ENCODE assay signal across 19 cellular contexts in the genomic region with DNA sequence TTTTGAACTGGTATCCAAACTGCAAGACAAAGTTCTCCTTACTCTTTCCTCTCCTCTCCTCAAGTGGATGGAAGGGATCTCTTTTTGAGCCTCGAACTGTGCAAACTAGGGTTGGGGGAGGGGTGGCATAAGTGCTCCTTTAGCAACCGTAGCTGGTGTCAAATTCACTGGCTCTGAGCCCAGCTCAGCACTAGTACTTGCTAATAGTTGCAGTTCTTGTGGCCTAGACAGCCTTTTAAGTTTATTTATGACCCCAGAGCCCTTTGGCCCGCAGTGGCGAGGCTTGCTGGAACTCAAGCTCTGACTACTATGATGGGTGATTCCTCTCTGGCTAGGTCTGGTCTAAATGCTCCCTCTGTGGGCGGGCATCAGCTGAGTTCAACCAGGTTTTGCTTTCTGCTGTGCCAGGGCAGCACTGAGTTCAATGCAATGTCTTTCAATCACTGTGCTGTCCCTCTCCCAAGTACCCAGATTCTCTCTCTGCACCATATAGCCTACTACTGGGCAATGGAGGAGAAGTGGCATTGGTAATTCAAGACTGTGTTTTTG.
DNase-seq lines count a peak whose midpoint lies in the region; ATAC-seq, FAIRE-seq and TF ChIP-seq lines count a peak whose summit lies in the region.
"Had no signal": no experiment of that assay in that cellular context is flagged by ENCODE, and none has a peak within 500 bp of the region (broad histone marks: within the 10 kb centered on the region; RNA-seq: fewer than 3 reads in every experiment).

No MANE protein-coding gene starts in this region.

- H3K36me3 ChIP-seq in astrocyte (ENCODE audit: insufficient read depth, low read length), result no peaks in the 10 kb centered on the region
- H3K36me3 ChIP-seq in mesenchymal stem cell (ENCODE audit: control insufficient read depth in 1 of 2, insufficient read depth in 2 of 2, low read depth in 1 of 2, low read length in 2 of 2), result no peaks in the 10 kb centered on the region
- H3K36me3 ChIP-seq: brain microvascular endothelial cell, heart left ventricle, right atrium auricular region had no signal

- peak overlapping the region in 1 of 2 experiments; percentile 21 for H3K18ac ChIP-seq in mesenchymal stem cell (ENCODE audit: low read depth in 1 of 2, low read length in 2 of 2)

- ATAC-seq in HG03108 (IDR thresholded peaks at IDR 0.05; ENCODE audit: unreplicated experiment), result no peak
- ATAC-seq: effector memory CD8-positive, alpha-beta T cell; HCT116; heart left ventricle; left cardiac atrium; naive thymus-derived CD4-positive, alpha-beta T cell; stimulated activated naive CD8-positive, alpha-beta T cell treated with anti-CD3 and anti-CD28 coated beads, Interleukin-15, Interleukin-2, amounts not matched to agents 100 U/mL and 50 U/mL, for 24 hours had no signal

- H3K9me3 ChIP-seq in astrocyte (ENCODE audit: insufficient read depth, low read depth, low read length) (no peaks in the 10 kb centered on the region), mesenchymal stem cell (ENCODE audit: control insufficient read depth, low read length) (peaks cover 18% of the 10 kb centered on the region)

- no peak overlapping the region for H3K14ac ChIP-seq in mesenchymal stem cell (ENCODE audit: low read length in 2 of 2)

- no peaks in the 10 kb centered on the region for H4K20me1 ChIP-seq in astrocyte (ENCODE audit: insufficient read depth, low read length)

- H2BK12ac ChIP-seq in mesenchymal stem cell (ENCODE audit: low read length in 2 of 2), result no peak overlapping the region

- no peak overlapping the region for H2AK5ac ChIP-seq in mesenchymal stem cell (ENCODE audit: low read length, severe bottlenecking)

- no peaks in the 10 kb centered on the region for H3K27me3 Mint-ChIP-seq in astrocyte (ENCODE audit: low read depth, unreplicated experiment)
- H3K27me3 Mint-ChIP-seq: effector memory CD8-positive, alpha-beta T cell; naive thymus-derived CD4-positive, alpha-beta T cell had no signal

- H3K4me3 ChIP-seq in astrocyte (ENCODE audit: insufficient read depth, low read depth, low read length) (no peak overlapping the region), mesenchymal stem cell (ENCODE audit: insufficient read depth in 1 of 2, low read depth in 1 of 2, low read length in 2 of 2) (no peak overlapping the region)
- H3K4me3 ChIP-seq: heart left ventricle, right atrium auricular region had no signal

- no peaks in the 10 kb centered on the region for H3K79me1 ChIP-seq in mesenchymal stem cell (replicated peaks; ENCODE audit: low read length, poor library complexity, severe bottlenecking)

- no peak for TF ChIP-seq CTCF in astrocyte (IDR thresholded peaks at IDR 0.05; ENCODE audit: insufficient read depth, low read depth, low read length)

- 11% methylated on average over 4 of the region's 5 CpGs for WGBS in mesenchymal stem cell

- H3K36me3 Mint-ChIP-seq in astrocyte (ENCODE audit: low read depth, unreplicated experiment), result no peaks in the 10 kb centered on the region
- H3K36me3 Mint-ChIP-seq: CD14-positive monocyte; naive thymus-derived CD4-positive, alpha-beta T cell had no signal

- H4K8ac ChIP-seq in mesenchymal stem cell (ENCODE audit: low read length), result no peak overlapping the region

- H3K79me2 ChIP-seq in astrocyte (ENCODE audit: insufficient read depth, low read length), result no peaks in the 10 kb centered on the region

- no peak overlapping the region for H3K9ac ChIP-seq in astrocyte (ENCODE audit: low read length)
- H3K9ac ChIP-seq in mesenchymal stem cell (ENCODE audit: low read length), result no peak overlapping the region

- H2AFZ ChIP-seq in astrocyte (ENCODE audit: low read depth, low read length) (no peak overlapping the region), mesenchymal stem cell (ENCODE audit: low read depth, low read length) (no peak overlapping the region)

- no peak overlapping the region for H2BK5ac ChIP-seq in mesenchymal stem cell (ENCODE audit: low read depth, low read length, poor library complexity, severe bottlenecking)

- H3K9me3 Mint-ChIP-seq in astrocyte (ENCODE audit: unreplicated experiment), result peaks cover 3% of the 10 kb centered on the region

- no peak overlapping the region for H3K4me2 ChIP-seq in astrocyte (ENCODE audit: low read length)
- no peak overlapping the region for H3K4me2 ChIP-seq in mesenchymal stem cell (ENCODE audit: low read length, poor library complexity, severe bottlenecking)

- no peak overlapping the region for H3K4ac ChIP-seq in mesenchymal stem cell (ENCODE audit: low read depth in 1 of 2, low read length in 2 of 2)

- FAIRE-seq in astrocyte (lab: Jason Lieb, UNC), result no peak

- DNase-seq in DMS79 (lab: John Stamatoyannopoulos, UW) (peak; percentile 58), NCI-H1105 (lab: John Stamatoyannopoulos, UW) (peak; percentile 84), astrocyte (ENCODE audit: low read depth) (peak; percentile 61), mesenchymal stem cell (peak; percentile 79), NCI-H1048 (lab: John Stamatoyannopoulos, UW) (no peak), NOMO-1 treated with dmso at 0.1 percent for 144 hours (lab: John Stamatoyannopoulos, UW; ENCODE audit: unreplicated experiment) (no peak), T-helper 2 cell (no peak)
- DNase-seq: activated gamma-delta T cell treated with Interleukin-2 at 50 U/mL for 16 hours; brain microvascular endothelial cell; effector memory CD8-positive, alpha-beta T cell; left cardiac atrium; naive thymus-derived CD4-positive, alpha-beta T cell; NCI-H524 treated with DMSO at 0.1 percent for 48 hours; stimulated activated naive CD8-positive, alpha-beta T cell treated with anti-CD3 and anti-CD28 coated beads, Interleukin-15, Interleukin-2, amounts not matched to agents 100 U/mL and 50 U/mL, for 24 hours had no signal

- no peak overlapping the region for H4K91ac ChIP-seq in mesenchymal stem cell (ENCODE audit: low read length)

- peak overlapping the region; percentile 49 for H2BK120ac ChIP-seq in mesenchymal stem cell (ENCODE audit: low read depth, low read length)

- no peak overlapping the region for H3K4me3 Mint-ChIP-seq in astrocyte (ENCODE audit: unreplicated experiment)
- H3K4me3 Mint-ChIP-seq: CD14-positive monocyte; effector memory CD8-positive, alpha-beta T cell; naive thymus-derived CD4-positive, alpha-beta T cell had no signal

- H3K27me3 ChIP-seq in astrocyte (ENCODE audit: insufficient read depth, low read length) (no peaks in the 10 kb centered on the region), mesenchymal stem cell (ENCODE audit: control insufficient read depth in 1 of 2, insufficient read depth in 1 of 2, low read length in 2 of 2) (no peaks in the 10 kb centered on the region)
- H3K27me3 ChIP-seq: brain microvascular endothelial cell, heart left ventricle, right atrium auricular region had no signal

- peaks cover 9% of the 10 kb centered on the region for H3K4me1 Mint-ChIP-seq in astrocyte (ENCODE audit: low read depth, unreplicated experiment)
- H3K4me1 Mint-ChIP-seq: CD14-positive monocyte; naive thymus-derived CD4-positive, alpha-beta T cell had no signal

- no peak overlapping the region for H3K23ac ChIP-seq in mesenchymal stem cell (ENCODE audit: low read length in 2 of 2)

- no peak overlapping the region for H3K27ac Mint-ChIP-seq in astrocyte (ENCODE audit: unreplicated experiment)
- H3K27ac Mint-ChIP-seq: CD14-positive monocyte; effector memory CD8-positive, alpha-beta T cell; naive thymus-derived CD4-positive, alpha-beta T cell had no signal

- H2BK15ac ChIP-seq in mesenchymal stem cell (ENCODE audit: low read depth, poor library complexity, severe bottlenecking), result no peak overlapping the region

- H3K27ac ChIP-seq in astrocyte (ENCODE audit: low read depth, low read length) (no peak overlapping the region), mesenchymal stem cell (ENCODE audit: low read length, poor library complexity, severe bottlenecking) (no peak overlapping the region)
- H3K27ac ChIP-seq: brain microvascular endothelial cell, heart left ventricle, right atrium auricular region had no signal

- H3K4me1 ChIP-seq in astrocyte (ENCODE audit: insufficient read depth, low read length) (no peaks in the 10 kb centered on the region), mesenchymal stem cell (ENCODE audit: control insufficient read depth, insufficient read depth, low read depth, low read length) (no peaks in the 10 kb centered on the region)
- H3K4me1 ChIP-seq: heart left ventricle, right atrium auricular region had no signal

Comparison
In these comparisons a context has a peak if more than half of its experiments do, and no peak if none do; other contexts are left out.
1. DNase-seq: peak in DMS79 (single experiment), NCI-H1105 (single experiment), astrocyte (single experiment) and mesenchymal stem cell (single experiment); none in NCI-H1048 (single experiment), NOMO-1 treated with dmso at 0.1 percent for 144 hours (single experiment) and T-helper 2 cell (0 of 5).